In genomic region chr14:35247777-35248475, GRCh38 we compare ENCODE assay signal across 2 cellular contexts.
TF ChIP-seq lines count a peak whose summit lies in the region.

No MANE protein-coding gene starts in this region.

TF ChIP-seq in GM12878, 131 proteins besides CTCF, POLR2A, EP300 and RAD21 (continued from another document):
- TF ChIP-seq IRF3 (IDR thresholded peaks at IDR 0.05) (no peak), TCF7 (IDR thresholded peaks at IDR 0.05; ENCODE audit: borderline replicate concordance) (no peak), FOXM1 (IDR thresholded peaks at IDR 0.05; ENCODE audit: low read depth, low read length) (no peak), TCF3 (IDR thresholded peaks at IDR 0.05; ENCODE audit: borderline replicate concordance, insufficient read depth, low read depth, low read length) (no peak), GATAD2B (conservative IDR thresholded peaks at IDR 0.05; ENCODE audit: low read depth) (no peak)

TF ChIP-seq in SK-N-SH treated with all-trans-retinoic acid at 6 μM for 48 hours, 23 proteins besides CTCF, POLR2A, EP300 and RAD21:
- TF ChIP-seq CSRNP3 (CRISPR knock-in tag; IDR thresholded peaks at IDR 0.05) = no peak
- no peak for TF ChIP-seq PPARA (CRISPR knock-in tag; IDR thresholded peaks at IDR 0.05; ENCODE audit: borderline replicate concordance)
- TF ChIP-seq ZNF565 (CRISPR knock-in tag; conservative IDR thresholded peaks at IDR 0.05; ENCODE audit: low read depth) = no peak
- TF ChIP-seq ZNF70 (CRISPR knock-in tag; IDR thresholded peaks at IDR 0.05) = no peak
- TF ChIP-seq ZC3H10 (CRISPR knock-in tag; IDR thresholded peaks at IDR 0.05) = no peak
- no peak for TF ChIP-seq SNAI2 (CRISPR knock-in tag; IDR thresholded peaks at IDR 0.05)
- TF ChIP-seq ISL1 (CRISPR knock-in tag; IDR thresholded peaks at IDR 0.05) = no peak
- TF ChIP-seq ZNF8 (CRISPR knock-in tag; IDR thresholded peaks at IDR 0.05) = no peak
- TF ChIP-seq TSHZ2 (CRISPR knock-in tag; IDR thresholded peaks at IDR 0.05) = no peak
- TF ChIP-seq OSR1 (CRISPR knock-in tag; IDR thresholded peaks at IDR 0.05) = no peak
- TF ChIP-seq RARB (CRISPR knock-in tag; IDR thresholded peaks at IDR 0.05) = no peak
- no peak for TF ChIP-seq ARNTL (CRISPR knock-in tag; IDR thresholded peaks at IDR 0.05; ENCODE audit: borderline replicate concordance, low read depth)
- TF ChIP-seq ESRRG (CRISPR knock-in tag; IDR thresholded peaks at IDR 0.05) = no peak
- no peak for TF ChIP-seq BACH2 (CRISPR knock-in tag; IDR thresholded peaks at IDR 0.05; ENCODE audit: borderline replicate concordance)
- TF ChIP-seq POU6F1 (CRISPR knock-in tag; IDR thresholded peaks at IDR 0.05; ENCODE audit: borderline replicate concordance, low read depth) = no peak
- no peak for TF ChIP-seq CSDC2 (CRISPR knock-in tag; IDR thresholded peaks at IDR 0.05)
- no peak for TF ChIP-seq TOX (CRISPR knock-in tag; IDR thresholded peaks at IDR 0.05; ENCODE audit: borderline replicate concordance)
- no peak for TF ChIP-seq TCF4 (CRISPR knock-in tag; IDR thresholded peaks at IDR 0.05; ENCODE audit: borderline replicate concordance)
- TF ChIP-seq PATZ1 (CRISPR knock-in tag; IDR thresholded peaks at IDR 0.05; ENCODE audit: borderline replicate concordance) = no peak
- TF ChIP-seq GLIS3 (CRISPR knock-in tag; IDR thresholded peaks at IDR 0.05) = no peak
